ENCODE assay signal across 16 cellular contexts in genomic region chr7:114243646-114244045, GRCh38.
"Had no signal": no experiment of that assay in that cellular context is flagged by ENCODE, and none has a peak within 500 bp of the region (broad histone marks: within the 10 kb centered on the region; RNA-seq: fewer than 3 reads in every experiment).

No MANE protein-coding gene starts in this region.

- DNase-seq: activated CD8-positive, alpha-beta memory T cell treated with anti-CD3 and anti-CD28 coated beads, Interleukin-2, amount 50 U/mL, for 48 hours; activated naive CD4-positive, alpha-beta T cell treated with Interleukin-2 at 50 U/mL for 16 hours; activated naive CD8-positive, alpha-beta T cell treated with anti-CD3 and anti-CD28 coated beads for 36 hours; activated T-cell treated with anti-CD3 and anti-CD28 coated beads, Interleukin-2, amount 50 U/mL, for 4 hours; cerebellar nuclear complex; heart left ventricle; kidney; midbrain; stimulated activated CD4-positive, alpha-beta T cell treated with anti-CD3 and anti-CD28 coated beads, Interleukin-4, amount 100 ng/mL, for 1 hour; stimulated activated naive CD4-positive, alpha-beta T cell treated with Interleukin-2 at 50 U/mL for 16 hours; T1000; upper lobe of left lung had no signal

- H3K4me3 ChIP-seq: gastroesophageal sphincter, heart left ventricle, thoracic aorta, upper lobe of left lung had no signal

- ATAC-seq: activated T-cell treated with anti-CD3 and anti-CD28 coated beads, Interleukin-2, amount 50 U/mL, for 4 hours; gastroesophageal sphincter; natural killer cell treated with Interleukin-12 subunit alpha and Interleukin-12 subunit beta and Interleukin-15 and Interleukin-18, amount 100 ng/mL, for 72 hours; WTC11 had no signal
